ENCODE assay signal across 17 cellular contexts in the genomic region with DNA sequence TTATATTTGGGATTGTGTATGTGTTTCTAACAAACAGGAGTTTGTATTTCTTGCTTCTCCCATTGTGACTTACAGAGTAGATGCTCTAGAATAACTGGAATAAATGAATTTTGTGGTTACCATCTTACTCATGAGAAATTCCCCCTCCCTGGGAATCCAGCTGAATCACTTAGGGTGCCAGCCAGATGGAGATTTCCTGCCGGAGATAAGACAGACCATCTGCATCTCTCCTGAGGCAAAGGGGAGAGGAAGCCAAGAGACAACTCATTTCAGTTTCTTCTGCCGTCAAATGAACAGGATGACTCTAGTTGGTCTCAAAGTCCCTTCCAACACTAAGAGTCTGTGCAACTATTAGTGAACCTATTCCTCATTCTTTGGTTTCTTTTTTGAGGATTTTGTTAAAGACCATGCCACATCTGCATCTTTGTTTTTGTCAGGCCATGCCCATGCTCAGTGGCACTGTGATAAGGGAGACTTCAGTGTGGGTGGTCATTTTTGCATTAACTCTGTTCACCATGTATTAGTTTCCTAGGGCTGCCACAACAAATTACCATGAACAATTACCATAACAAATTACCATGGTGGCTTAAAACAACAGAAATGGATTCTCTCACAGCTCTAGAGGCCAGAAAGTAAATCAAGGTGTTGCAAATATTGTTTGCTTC.
DNase-seq lines count a peak whose midpoint lies in the region; ATAC-seq and TF ChIP-seq lines count a peak whose summit lies in the region.
"Had no signal": no experiment of that assay in that cellular context is flagged by ENCODE, and none has a peak within 500 bp of the region (broad histone marks: within the 10 kb centered on the region; RNA-seq: fewer than 3 reads in every experiment).

No MANE protein-coding gene starts in this region.

- ATAC-seq in SK-N-SH treated with all-trans-retinoic acid at 6 μM for 48 hours = peak; percentile 76
- ATAC-seq: esophagus mucosa; lower lobe of right lung; natural killer cell treated with Interleukin-12 subunit alpha and Interleukin-12 subunit beta and Interleukin-15 and Interleukin-18, amount 100 ng/mL, for 72 hours had no signal

- no peak for TF ChIP-seq CTCF in fibroblast of the aortic adventitia (IDR thresholded peaks at IDR 0.05; ENCODE audit: insufficient read depth, low read length)
- TF ChIP-seq CTCF in colonic mucosa (IDR thresholded peaks at IDR 0.05) = no peak

- no peaks in the 10 kb centered on the region for H3K9me3 ChIP-seq in colonic mucosa
- H3K9me3 ChIP-seq: lower lobe of right lung had no signal

- no peaks in the 10 kb centered on the region for H3K36me3 ChIP-seq in colonic mucosa
- H3K36me3 ChIP-seq: lower lobe of right lung had no signal

- peak; percentile 88 for DNase-seq in A172 (ENCODE audit: low spot score)
- DNase-seq in HCEC 1CT = peak; percentile 58
- DNase-seq in fibroblast of the aortic adventitia (ENCODE audit: low read depth) = peak; percentile 92
- DNase-seq in colonic mucosa = no peak
- no peak for DNase-seq in UCSD-AML1 (lab: John Stamatoyannopoulos, UW; ENCODE audit: unreplicated experiment)
- no peak for DNase-seq in activated CD4-positive, alpha-beta T cell treated with anti-CD3 and anti-CD28 coated beads for 4 hours
- DNase-seq in nucleus accumbens (lab: John Stamatoyannopoulos, UW) = no peak
- DNase-seq: amygdala; COR-L47; dermis blood vessel endothelial cell; lower lobe of right lung; retina; SHP77 treated with DMSO at 0.1 percent for 48 hours; stimulated activated CD4-positive, alpha-beta T cell treated with anti-CD3 and anti-CD28 coated beads, Interleukin-2, amount 100 ng/mL, for 24 hours had no signal

- H3K4me1 ChIP-seq in colonic mucosa = no peaks in the 10 kb centered on the region
- H3K4me1 ChIP-seq: lower lobe of right lung had no signal

- intact Hi-C loops in colonic mucosa (cut with DNase I) = no loop called here

- no peak overlapping the region for H3K4me3 ChIP-seq in fibroblast of the aortic adventitia (ENCODE audit: low read depth, low read length)
- no peak overlapping the region for H3K4me3 ChIP-seq in colonic mucosa
- H3K4me3 ChIP-seq: lower lobe of right lung had no signal

- no peaks in the 10 kb centered on the region for H3K27me3 ChIP-seq in colonic mucosa

- no peak overlapping the region for H3K9ac ChIP-seq in colonic mucosa (ENCODE audit: low read depth in 2 of 2, low read length in 2 of 2)

- no peak overlapping the region for H3K27ac ChIP-seq in colonic mucosa
- H3K27ac ChIP-seq: lower lobe of right lung had no signal

TF ChIP-seq in SK-N-SH treated with all-trans-retinoic acid at 6 μM for 48 hours, 23 proteins besides CTCF, POLR2A, EP300 and RAD21:
- TF ChIP-seq ZNF70 (CRISPR knock-in tag; IDR thresholded peaks at IDR 0.05) (no peak), ISL1 (CRISPR knock-in tag; IDR thresholded peaks at IDR 0.05) (peak; percentile 15; the same call in 1 of the 2 replicates), PPARA (CRISPR knock-in tag; IDR thresholded peaks at IDR 0.05; ENCODE audit: borderline replicate concordance) (no peak), ZFP3 (CRISPR knock-in tag; IDR thresholded peaks at IDR 0.05) (no peak), CSDC2 (CRISPR knock-in tag; IDR thresholded peaks at IDR 0.05) (no peak), OSR1 (CRISPR knock-in tag; IDR thresholded peaks at IDR 0.05) (no peak)
- TF ChIP-seq, protein P1, sequence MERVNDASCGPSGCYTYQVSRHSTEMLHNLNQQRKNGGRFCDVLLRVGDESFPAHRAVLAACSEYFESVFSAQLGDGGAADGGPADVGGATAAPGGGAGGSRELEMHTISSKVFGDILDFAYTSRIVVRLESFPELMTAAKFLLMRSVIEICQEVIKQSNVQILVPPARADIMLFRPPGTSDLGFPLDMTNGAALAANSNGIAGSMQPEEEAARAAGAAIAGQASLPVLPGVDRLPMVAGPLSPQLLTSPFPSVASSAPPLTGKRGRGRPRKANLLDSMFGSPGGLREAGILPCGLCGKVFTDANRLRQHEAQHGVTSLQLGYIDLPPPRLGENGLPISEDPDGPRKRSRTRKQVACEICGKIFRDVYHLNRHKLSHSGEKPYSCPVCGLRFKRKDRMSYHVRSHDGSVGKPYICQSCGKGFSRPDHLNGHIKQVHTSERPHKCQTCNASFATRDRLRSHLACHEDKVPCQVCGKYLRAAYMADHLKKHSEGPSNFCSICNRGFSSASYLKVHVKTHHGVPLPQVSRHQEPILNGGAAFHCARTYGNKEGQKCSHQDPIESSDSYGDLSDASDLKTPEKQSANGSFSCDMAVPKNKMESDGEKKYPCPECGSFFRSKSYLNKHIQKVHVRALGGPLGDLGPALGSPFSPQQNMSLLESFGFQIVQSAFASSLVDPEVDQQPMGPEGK (CRISPR knock-in tag; IDR thresholded peaks at IDR 0.05; ENCODE audit: borderline replicate concordance) = no peak
- TF ChIP-seq, protein P2, sequence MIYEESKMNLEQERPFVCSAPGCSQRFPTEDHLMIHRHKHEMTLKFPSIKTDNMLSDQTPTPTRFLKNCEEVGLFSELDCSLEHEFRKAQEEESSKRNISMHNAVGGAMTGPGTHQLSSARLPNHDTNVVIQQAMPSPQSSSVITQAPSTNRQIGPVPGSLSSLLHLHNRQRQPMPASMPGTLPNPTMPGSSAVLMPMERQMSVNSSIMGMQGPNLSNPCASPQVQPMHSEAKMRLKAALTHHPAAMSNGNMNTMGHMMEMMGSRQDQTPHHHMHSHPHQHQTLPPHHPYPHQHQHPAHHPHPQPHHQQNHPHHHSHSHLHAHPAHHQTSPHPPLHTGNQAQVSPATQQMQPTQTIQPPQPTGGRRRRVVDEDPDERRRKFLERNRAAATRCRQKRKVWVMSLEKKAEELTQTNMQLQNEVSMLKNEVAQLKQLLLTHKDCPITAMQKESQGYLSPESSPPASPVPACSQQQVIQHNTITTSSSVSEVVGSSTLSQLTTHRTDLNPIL (CRISPR knock-in tag; IDR thresholded peaks at IDR 0.05; ENCODE audit: low read depth) = no peak
TF ChIP-seq in SK-N-SH treated with all-trans-retinoic acid at 6 μM for 48 hours: peak in this region for 1.

Comparison
In these comparisons a context has a peak if more than half of its experiments do, and no peak if none do; other contexts are left out.
1. DNase-seq: peak in A172 (single experiment), HCEC 1CT (single experiment) and fibroblast of the aortic adventitia (single experiment); none in colonic mucosa (single experiment), UCSD-AML1 (single experiment), activated CD4-positive, alpha-beta T cell treated with anti-CD3 and anti-CD28 coated beads for 4 hours (0 of 2) and nucleus accumbens (0 of 56).